9 cellular contexts compared by ENCODE assay signal in the genomic region with DNA sequence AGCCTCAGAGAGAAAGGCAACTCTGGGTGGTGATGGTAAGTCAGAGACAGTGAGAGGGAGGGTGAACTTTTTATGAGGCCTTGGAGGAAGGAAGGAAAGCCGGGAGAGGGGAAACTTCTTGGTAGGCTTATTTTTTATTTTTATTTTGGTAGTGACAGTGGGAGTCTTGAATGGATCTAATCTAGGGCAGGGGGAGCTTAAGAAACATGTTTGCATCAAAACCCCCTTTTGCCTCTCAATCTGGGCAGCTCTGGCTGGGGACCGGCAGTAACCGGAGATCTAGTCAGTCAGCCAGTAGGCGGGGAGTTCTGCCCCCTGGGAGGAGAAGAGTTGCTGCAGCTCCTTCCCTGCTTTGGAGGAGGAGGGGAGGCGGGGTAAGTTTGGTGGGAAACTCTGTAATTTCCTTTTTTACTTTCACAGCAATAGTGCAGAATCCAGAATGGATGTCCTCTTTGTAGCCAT. TPM values are rescaled to one million over a fixed set of nuclear protein-coding genes. Genes with fewer than 3 reads are reported as not detected.
A peak's percentile ranks its signal among the peaks of the same experiment; 100 is the strongest.
DNase-seq lines count a peak whose midpoint lies in the region; ATAC-seq and TF ChIP-seq lines count a peak whose summit lies in the region.
"Had no signal": no experiment of that assay in that cellular context is flagged by ENCODE, and none has a peak within 500 bp of the region (broad histone marks: within the 10 kb centered on the region; RNA-seq: fewer than 3 reads in every experiment).

C1orf54 (plus strand) TSS at position 412 of the 462 bp plus-strand sequence; CDS start at position 440, 28 bp downstream.

- H3K27ac Mint-ChIP-seq in stimulated activated memory B cell treated with anti-CD40 and anti-IgM and Interleukin-4, amounts not matched to agents 10 μg/mL and 1 μg/mL and 100 μg/mL, for 72 hours, result peak within 1 kb of the TSS; percentile 62
- no peak within 1 kb of the TSS for H3K27ac Mint-ChIP-seq in activated CD4-positive, alpha-beta T cell treated with anti-CD3 and anti-CD28 coated beads, Interleukin-2, amount 10 ng/mL, durations not matched to agents 24 days and 14 days
- H3K27ac Mint-ChIP-seq in activated CD8-positive, alpha-beta T cell treated with anti-CD3 and anti-CD28 coated beads, Interleukin-2, amount 10 ng/mL, durations not matched to agents 7 days and 5 days, result no peak within 1 kb of the TSS

- H3K36me3 Mint-ChIP-seq in stimulated activated memory B cell treated with anti-CD40 and anti-IgM and Interleukin-4, amounts not matched to agents 10 μg/mL and 1 μg/mL and 100 μg/mL, for 72 hours, result peaks cover 16% of the 10 kb centered on the region
- peaks cover 6% of the 10 kb centered on the region for H3K36me3 Mint-ChIP-seq in activated CD4-positive, alpha-beta T cell treated with anti-CD3 and anti-CD28 coated beads, Interleukin-2, amount 10 ng/mL, durations not matched to agents 24 days and 14 days (ENCODE audit: low read depth)
- peaks cover 13% of the 10 kb centered on the region for H3K36me3 Mint-ChIP-seq in activated CD8-positive, alpha-beta T cell treated with anti-CD3 and anti-CD28 coated beads, Interleukin-2, amount 10 ng/mL, durations not matched to agents 7 days and 5 days (ENCODE audit: low read depth)

- H3K27me3 ChIP-seq in hepatocyte, result no peaks in the 10 kb centered on the region

- no peak within 1 kb of the TSS for H3K4me3 ChIP-seq in hepatocyte

- no peaks in the 10 kb centered on the region for H3K9me2 ChIP-seq in hepatocyte (replicated peaks; ENCODE audit: insufficient read depth)

- intact Hi-C loops in activated CD4-positive, alpha-beta T cell treated with anti-CD3 and anti-CD28 coated beads, Interleukin-2, amount 10 ng/mL, durations not matched to agents 24 days and 14 days (cut with micrococcal nuclease), result no loop called here

- H3K4me1 ChIP-seq in hepatocyte (ENCODE audit: insufficient read depth), result peaks cover 17% of the 10 kb centered on the region

- peak within 1 kb of the TSS; percentile 58 for H3K27ac ChIP-seq in angular gyrus (ENCODE audit: low read depth, low read length)
- peak within 1 kb of the TSS; percentile 89 for H3K27ac ChIP-seq in hepatocyte

- CTCF ChIA-PET in HEK293T (lab: Yijun Ruan, JAX), result interaction anchor here (0.7 to 3.6 kb wide), 5 partner anchors 9 to 1239 kb away, joined by 4 to 20 read pairs (median 9); partner anchors contain the start of gene CA14
- CTCF ChIA-PET in activated CD8-positive, alpha-beta T cell treated with anti-CD3 and anti-CD28 coated beads, Interleukin-2, amount 10 ng/mL, durations not matched to agents 7 days and 5 days (lab: Charles Lee), result interaction anchor here (0.9 to 2.4 kb wide), 2 partner anchors 9 to 16 kb away, joined by 4 to 34 read pairs; partner anchors contain the start of gene CA14

- H3K79me2 ChIP-seq in hepatocyte, result peaks cover 13% of the 10 kb centered on the region

- POLR2A ChIA-PET in HEK293T (lab: Yijun Ruan, JAX), result interaction anchor here (1.0 to 6.7 kb wide), 6 partner anchors 9 to 92 kb away, joined by 3 to 137 read pairs (median 8); partner anchors contain the start of genes ANP32E, CA14 and RPRD2
- POLR2A ChIA-PET in activated CD8-positive, alpha-beta T cell treated with anti-CD3 and anti-CD28 coated beads, Interleukin-2, amount 10 ng/mL, durations not matched to agents 7 days and 5 days (lab: Charles Lee), result interaction anchor here (0.9 to 1.2 kb wide), 2 partner anchors 10 to 345 kb away, joined by 3 to 4 read pairs; partner anchors contain the start of gene SF3B4

- H3K4me3 Mint-ChIP-seq in stimulated activated memory B cell treated with anti-CD40 and anti-IgM and Interleukin-4, amounts not matched to agents 10 μg/mL and 1 μg/mL and 100 μg/mL, for 72 hours, result no peak within 1 kb of the TSS
- H3K4me3 Mint-ChIP-seq in activated CD4-positive, alpha-beta T cell treated with anti-CD3 and anti-CD28 coated beads, Interleukin-2, amount 10 ng/mL, durations not matched to agents 24 days and 14 days, result no peak within 1 kb of the TSS
- no peak within 1 kb of the TSS for H3K4me3 Mint-ChIP-seq in activated CD8-positive, alpha-beta T cell treated with anti-CD3 and anti-CD28 coated beads, Interleukin-2, amount 10 ng/mL, durations not matched to agents 7 days and 5 days

- no peak for TF ChIP-seq CTCF in hepatocyte (IDR thresholded peaks at IDR 0.05; ENCODE audit: poor library complexity)

- no peaks in the 10 kb centered on the region for H3K36me3 ChIP-seq in hepatocyte (replicated peaks; ENCODE audit: insufficient read depth, low read depth)

- no peak for ATAC-seq in stimulated activated memory B cell treated with anti-CD40 and anti-IgM and Interleukin-4, amounts not matched to agents 10 μg/mL and 1 μg/mL and 100 μg/mL, for 72 hours
- ATAC-seq in activated CD8-positive, alpha-beta T cell treated with anti-CD3 and anti-CD28 coated beads, Interleukin-2, amount 10 ng/mL, durations not matched to agents 7 days and 5 days, result no peak

- H3K27me3 Mint-ChIP-seq in stimulated activated memory B cell treated with anti-CD40 and anti-IgM and Interleukin-4, amounts not matched to agents 10 μg/mL and 1 μg/mL and 100 μg/mL, for 72 hours, result no peaks in the 10 kb centered on the region
- H3K27me3 Mint-ChIP-seq in activated CD4-positive, alpha-beta T cell treated with anti-CD3 and anti-CD28 coated beads, Interleukin-2, amount 10 ng/mL, durations not matched to agents 24 days and 14 days, result no peaks in the 10 kb centered on the region
- no peaks in the 10 kb centered on the region for H3K27me3 Mint-ChIP-seq in activated CD8-positive, alpha-beta T cell treated with anti-CD3 and anti-CD28 coated beads, Interleukin-2, amount 10 ng/mL, durations not matched to agents 7 days and 5 days (ENCODE audit: low read depth)

- no peaks in the 10 kb centered on the region for H3K9me3 ChIP-seq in hepatocyte (ENCODE audit: low read depth)

- peak within 1 kb of the TSS; percentile 71 for H2AFZ ChIP-seq in hepatocyte

- 27% methylated on average over 5 of the region's 5 CpGs for WGBS in hepatocyte (ENCODE audit: low lambda C conversion rate, missing lambda C conversion rate)

- DNase-seq in HEK293T (ENCODE audit: extremely low spot score) (peak; percentile 67), hepatocyte (ENCODE audit: low spot score) (peak; percentile 67), T-helper 1 cell (no peak), NCI-H1092 (lab: John Stamatoyannopoulos, UW) (no peak)
- no peak for DNase-seq in activated CD4-positive, alpha-beta T cell treated with anti-CD3 and anti-CD28 coated beads, Interleukin-2, amount 10 ng/mL, durations not matched to agents 24 days and 14 days
- no peak for DNase-seq in activated CD8-positive, alpha-beta T cell treated with anti-CD3 and anti-CD28 coated beads, Interleukin-2, amount 10 ng/mL, durations not matched to agents 7 days and 5 days
- DNase-seq: activated effector memory CD4-positive, alpha-beta T cell treated with Interleukin-2 at 50 U/mL for 16 hours had no signal

- no peaks in the 10 kb centered on the region for H3K9me3 Mint-ChIP-seq in stimulated activated memory B cell treated with anti-CD40 and anti-IgM and Interleukin-4, amounts not matched to agents 10 μg/mL and 1 μg/mL and 100 μg/mL, for 72 hours
- H3K9me3 Mint-ChIP-seq in activated CD4-positive, alpha-beta T cell treated with anti-CD3 and anti-CD28 coated beads, Interleukin-2, amount 10 ng/mL, durations not matched to agents 24 days and 14 days, result no peaks in the 10 kb centered on the region
- no peaks in the 10 kb centered on the region for H3K9me3 Mint-ChIP-seq in activated CD8-positive, alpha-beta T cell treated with anti-CD3 and anti-CD28 coated beads, Interleukin-2, amount 10 ng/mL, durations not matched to agents 7 days and 5 days (ENCODE audit: insufficient read depth)

- H3K4me1 Mint-ChIP-seq in stimulated activated memory B cell treated with anti-CD40 and anti-IgM and Interleukin-4, amounts not matched to agents 10 μg/mL and 1 μg/mL and 100 μg/mL, for 72 hours, result peaks cover 20% of the 10 kb centered on the region
- H3K4me1 Mint-ChIP-seq in activated CD4-positive, alpha-beta T cell treated with anti-CD3 and anti-CD28 coated beads, Interleukin-2, amount 10 ng/mL, durations not matched to agents 24 days and 14 days, result peaks cover 18% of the 10 kb centered on the region
- H3K4me1 Mint-ChIP-seq in activated CD8-positive, alpha-beta T cell treated with anti-CD3 and anti-CD28 coated beads, Interleukin-2, amount 10 ng/mL, durations not matched to agents 7 days and 5 days (ENCODE audit: low read depth), result peaks cover 20% of the 10 kb centered on the region

- peak within 1 kb of the TSS; percentile 77 for H3K4me2 ChIP-seq in hepatocyte

- H4K20me1 ChIP-seq in hepatocyte (ENCODE audit: insufficient read depth, poor library complexity, severe bottlenecking), result no peaks in the 10 kb centered on the region

TF ChIP-seq in HEK293T, 16 proteins besides CTCF, POLR2A, EP300 and RAD21:
- TF ChIP-seq FOXM1 (IDR thresholded peaks at IDR 0.05; ENCODE audit: borderline replicate concordance) (no peak), FOXK2 (IDR thresholded peaks at IDR 0.05) (no peak), ZNF384 (IDR thresholded peaks at IDR 0.05) (no peak)

RNA-seq across cellular contexts. Expression of gene C1orf54, which starts in this region (rescaled TPM):
- total RNA-seq in hepatocyte, result 11.3 and 15.4 TPM in 2 replicates
- polyA plus RNA-seq in hepatocyte, result 7.2 and 16.5 TPM in 2 replicates
- total RNA-seq in activated CD4-positive, alpha-beta T cell treated with anti-CD3 and anti-CD28 coated beads, Interleukin-2, amount 10 ng/mL, durations not matched to agents 24 days and 14 days, result 0.64 and 0.93 TPM in 2 replicates
- total RNA-seq in activated CD8-positive, alpha-beta T cell treated with anti-CD3 and anti-CD28 coated beads, Interleukin-2, amount 10 ng/mL, durations not matched to agents 7 days and 5 days, result 1 to 10 TPM; 2.5 to 4.0 TPM

Comparison
In these comparisons a context has a peak if more than half of its experiments do, and no peak if none do; other contexts are left out.
1. DNase-seq: peak in HEK293T (single experiment) and hepatocyte (single experiment); none in T-helper 1 cell (0 of 5), activated CD4-positive, alpha-beta T cell treated with anti-CD3 and anti-CD28 coated beads, Interleukin-2, amount 10 ng/mL, durations not matched to agents 24 days and 14 days (single experiment), activated CD8-positive, alpha-beta T cell treated with anti-CD3 and anti-CD28 coated beads, Interleukin-2, amount 10 ng/mL, durations not matched to agents 7 days and 5 days (single experiment) and NCI-H1092 (single experiment).